ENCODE assay signal across 1 cellular context in the genomic region with DNA sequence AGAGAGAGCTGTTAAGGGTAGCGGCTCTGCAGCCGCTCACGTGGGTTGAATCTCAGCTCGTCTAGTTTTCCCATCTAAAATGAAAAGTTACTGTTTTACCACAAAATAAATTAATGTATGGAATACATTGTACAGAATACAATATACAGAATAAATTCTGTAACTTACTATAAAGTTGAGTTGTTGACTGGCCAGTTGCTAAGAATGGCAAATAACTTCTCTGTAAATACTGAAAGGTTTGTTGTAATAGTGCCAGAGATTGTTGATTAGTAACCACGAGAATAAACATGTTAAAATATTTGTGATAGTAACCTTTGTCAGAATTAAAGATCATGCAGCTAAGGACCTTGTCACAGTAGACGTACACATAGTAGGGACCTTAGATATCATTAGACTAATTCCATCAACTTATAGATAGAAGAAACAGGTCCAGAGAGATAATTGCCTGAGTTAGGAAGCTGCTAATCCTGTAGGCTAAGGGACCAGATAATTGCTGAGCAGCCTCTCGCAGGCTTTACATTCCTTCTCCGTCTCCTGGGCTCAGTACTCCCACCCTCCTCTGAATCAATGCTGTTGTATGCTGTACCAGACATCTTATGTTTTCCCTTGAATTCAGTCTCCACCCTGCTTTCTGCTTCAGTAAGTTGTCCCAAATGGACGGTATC.
TF ChIP-seq lines count a peak whose summit lies in the region.

No MANE protein-coding gene starts in this region.

TF ChIP-seq in HepG2, 621 proteins besides CTCF, POLR2A, EP300 and RAD21:
- TF ChIP-seq ZSCAN30 (CRISPR knock-in tag; IDR thresholded peaks at IDR 0.05) (peak; percentile 59; the same call in 1 of the 2 replicates), LCORL (IDR thresholded peaks at IDR 0.05) (no peak), LCORL (CRISPR knock-in tag; IDR thresholded peaks at IDR 0.05) (peak; percentile 6; the same call in 1 of the 2 replicates), ZSCAN12 (CRISPR knock-in tag; IDR thresholded peaks at IDR 0.05) (peak; percentile 31; the same call in 1 of the 2 replicates), ZFP36L1 (CRISPR knock-in tag; IDR thresholded peaks at IDR 0.05) (peak; percentile 74; the same call in 1 of the 2 replicates), ZNF30 (CRISPR knock-in tag; IDR thresholded peaks at IDR 0.05) (0 out of 2 replicates have a peak, but pooled peaks have one; percentile 66), ZNF563 (CRISPR knock-in tag; IDR thresholded peaks at IDR 0.05) (0 out of 2 replicates have a peak, but pooled peaks have one; percentile 1), ZNF17 (CRISPR knock-in tag; IDR thresholded peaks at IDR 0.05) (0 out of 2 replicates have a peak, but pooled peaks have one; percentile 27), RFX3 (CRISPR knock-in tag; IDR thresholded peaks at IDR 0.05) (no peak), HMG20A (CRISPR knock-in tag; IDR thresholded peaks at IDR 0.05; ENCODE audit: borderline replicate concordance) (no peak; the same call in 1 of the 2 replicates), ZKSCAN1 (IDR thresholded peaks at IDR 0.05; ENCODE audit: low read length) (0 out of 2 replicates have a peak, but pooled peaks have one; percentile 44), IRF2 (CRISPR knock-in tag; IDR thresholded peaks at IDR 0.05) (0 out of 2 replicates have a peak, but pooled peaks have one; percentile 11), ZNF138 (CRISPR knock-in tag; IDR thresholded peaks at IDR 0.05; ENCODE audit: low read depth) (no peak)
- TF ChIP-seq, protein P1, sequence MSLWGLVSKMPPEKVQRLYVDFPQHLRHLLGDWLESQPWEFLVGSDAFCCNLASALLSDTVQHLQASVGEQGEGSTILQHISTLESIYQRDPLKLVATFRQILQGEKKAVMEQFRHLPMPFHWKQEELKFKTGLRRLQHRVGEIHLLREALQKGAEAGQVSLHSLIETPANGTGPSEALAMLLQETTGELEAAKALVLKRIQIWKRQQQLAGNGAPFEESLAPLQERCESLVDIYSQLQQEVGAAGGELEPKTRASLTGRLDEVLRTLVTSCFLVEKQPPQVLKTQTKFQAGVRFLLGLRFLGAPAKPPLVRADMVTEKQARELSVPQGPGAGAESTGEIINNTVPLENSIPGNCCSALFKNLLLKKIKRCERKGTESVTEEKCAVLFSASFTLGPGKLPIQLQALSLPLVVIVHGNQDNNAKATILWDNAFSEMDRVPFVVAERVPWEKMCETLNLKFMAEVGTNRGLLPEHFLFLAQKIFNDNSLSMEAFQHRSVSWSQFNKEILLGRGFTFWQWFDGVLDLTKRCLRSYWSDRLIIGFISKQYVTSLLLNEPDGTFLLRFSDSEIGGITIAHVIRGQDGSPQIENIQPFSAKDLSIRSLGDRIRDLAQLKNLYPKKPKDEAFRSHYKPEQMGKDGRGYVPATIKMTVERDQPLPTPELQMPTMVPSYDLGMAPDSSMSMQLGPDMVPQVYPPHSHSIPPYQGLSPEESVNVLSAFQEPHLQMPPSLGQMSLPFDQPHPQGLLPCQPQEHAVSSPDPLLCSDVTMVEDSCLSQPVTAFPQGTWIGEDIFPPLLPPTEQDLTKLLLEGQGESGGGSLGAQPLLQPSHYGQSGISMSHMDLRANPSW (CRISPR knock-in tag; IDR thresholded peaks at IDR 0.05; ENCODE audit: borderline replicate concordance): 0 out of 2 replicates have a peak, but pooled peaks have one; percentile 53
- TF ChIP-seq, protein P2, sequence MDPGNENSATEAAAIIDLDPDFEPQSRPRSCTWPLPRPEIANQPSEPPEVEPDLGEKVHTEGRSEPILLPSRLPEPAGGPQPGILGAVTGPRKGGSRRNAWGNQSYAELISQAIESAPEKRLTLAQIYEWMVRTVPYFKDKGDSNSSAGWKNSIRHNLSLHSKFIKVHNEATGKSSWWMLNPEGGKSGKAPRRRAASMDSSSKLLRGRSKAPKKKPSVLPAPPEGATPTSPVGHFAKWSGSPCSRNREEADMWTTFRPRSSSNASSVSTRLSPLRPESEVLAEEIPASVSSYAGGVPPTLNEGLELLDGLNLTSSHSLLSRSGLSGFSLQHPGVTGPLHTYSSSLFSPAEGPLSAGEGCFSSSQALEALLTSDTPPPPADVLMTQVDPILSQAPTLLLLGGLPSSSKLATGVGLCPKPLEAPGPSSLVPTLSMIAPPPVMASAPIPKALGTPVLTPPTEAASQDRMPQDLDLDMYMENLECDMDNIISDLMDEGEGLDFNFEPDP (CRISPR knock-in tag; conservative IDR thresholded peaks at IDR 0.05): 0 out of 2 replicates have a peak, but pooled peaks have one; percentile 57
- TF ChIP-seq, protein P3, sequence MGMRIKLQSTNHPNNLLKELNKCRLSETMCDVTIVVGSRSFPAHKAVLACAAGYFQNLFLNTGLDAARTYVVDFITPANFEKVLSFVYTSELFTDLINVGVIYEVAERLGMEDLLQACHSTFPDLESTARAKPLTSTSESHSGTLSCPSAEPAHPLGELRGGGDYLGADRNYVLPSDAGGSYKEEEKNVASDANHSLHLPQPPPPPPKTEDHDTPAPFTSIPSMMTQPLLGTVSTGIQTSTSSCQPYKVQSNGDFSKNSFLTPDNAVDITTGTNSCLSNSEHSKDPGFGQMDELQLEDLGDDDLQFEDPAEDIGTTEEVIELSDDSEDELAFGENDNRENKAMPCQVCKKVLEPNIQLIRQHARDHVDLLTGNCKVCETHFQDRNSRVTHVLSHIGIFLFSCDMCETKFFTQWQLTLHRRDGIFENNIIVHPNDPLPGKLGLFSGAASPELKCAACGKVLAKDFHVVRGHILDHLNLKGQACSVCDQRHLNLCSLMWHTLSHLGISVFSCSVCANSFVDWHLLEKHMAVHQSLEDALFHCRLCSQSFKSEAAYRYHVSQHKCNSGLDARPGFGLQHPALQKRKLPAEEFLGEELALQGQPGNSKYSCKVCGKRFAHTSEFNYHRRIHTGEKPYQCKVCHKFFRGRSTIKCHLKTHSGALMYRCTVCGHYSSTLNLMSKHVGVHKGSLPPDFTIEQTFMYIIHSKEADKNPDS (CRISPR knock-in tag; IDR thresholded peaks at IDR 0.05): peak; percentile 42; the same call in 1 of the 2 replicates
- TF ChIP-seq, protein P4, sequence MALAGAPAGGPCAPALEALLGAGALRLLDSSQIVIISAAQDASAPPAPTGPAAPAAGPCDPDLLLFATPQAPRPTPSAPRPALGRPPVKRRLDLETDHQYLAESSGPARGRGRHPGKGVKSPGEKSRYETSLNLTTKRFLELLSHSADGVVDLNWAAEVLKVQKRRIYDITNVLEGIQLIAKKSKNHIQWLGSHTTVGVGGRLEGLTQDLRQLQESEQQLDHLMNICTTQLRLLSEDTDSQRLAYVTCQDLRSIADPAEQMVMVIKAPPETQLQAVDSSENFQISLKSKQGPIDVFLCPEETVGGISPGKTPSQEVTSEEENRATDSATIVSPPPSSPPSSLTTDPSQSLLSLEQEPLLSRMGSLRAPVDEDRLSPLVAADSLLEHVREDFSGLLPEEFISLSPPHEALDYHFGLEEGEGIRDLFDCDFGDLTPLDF (CRISPR knock-in tag; IDR thresholded peaks at IDR 0.05): peak; percentile 2; the same call in 1 of the 2 replicates
- TF ChIP-seq, protein P5, sequence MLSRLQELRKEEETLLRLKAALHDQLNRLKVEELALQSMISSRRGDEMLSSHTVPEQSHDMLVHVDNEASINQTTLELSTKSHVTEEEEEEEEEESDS (CRISPR knock-in tag; IDR thresholded peaks at IDR 0.05; ENCODE audit: borderline replicate concordance): peak; percentile 32; the same call in 1 of the 2 replicates
- TF ChIP-seq, protein P6, sequence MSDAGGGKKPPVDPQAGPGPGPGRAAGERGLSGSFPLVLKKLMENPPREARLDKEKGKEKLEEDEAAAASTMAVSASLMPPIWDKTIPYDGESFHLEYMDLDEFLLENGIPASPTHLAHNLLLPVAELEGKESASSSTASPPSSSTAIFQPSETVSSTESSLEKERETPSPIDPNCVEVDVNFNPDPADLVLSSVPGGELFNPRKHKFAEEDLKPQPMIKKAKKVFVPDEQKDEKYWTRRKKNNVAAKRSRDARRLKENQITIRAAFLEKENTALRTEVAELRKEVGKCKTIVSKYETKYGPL (CRISPR knock-in tag; IDR thresholded peaks at IDR 0.05): no peak
